ENCODE assay signal across 8 cellular contexts in the genomic region with DNA sequence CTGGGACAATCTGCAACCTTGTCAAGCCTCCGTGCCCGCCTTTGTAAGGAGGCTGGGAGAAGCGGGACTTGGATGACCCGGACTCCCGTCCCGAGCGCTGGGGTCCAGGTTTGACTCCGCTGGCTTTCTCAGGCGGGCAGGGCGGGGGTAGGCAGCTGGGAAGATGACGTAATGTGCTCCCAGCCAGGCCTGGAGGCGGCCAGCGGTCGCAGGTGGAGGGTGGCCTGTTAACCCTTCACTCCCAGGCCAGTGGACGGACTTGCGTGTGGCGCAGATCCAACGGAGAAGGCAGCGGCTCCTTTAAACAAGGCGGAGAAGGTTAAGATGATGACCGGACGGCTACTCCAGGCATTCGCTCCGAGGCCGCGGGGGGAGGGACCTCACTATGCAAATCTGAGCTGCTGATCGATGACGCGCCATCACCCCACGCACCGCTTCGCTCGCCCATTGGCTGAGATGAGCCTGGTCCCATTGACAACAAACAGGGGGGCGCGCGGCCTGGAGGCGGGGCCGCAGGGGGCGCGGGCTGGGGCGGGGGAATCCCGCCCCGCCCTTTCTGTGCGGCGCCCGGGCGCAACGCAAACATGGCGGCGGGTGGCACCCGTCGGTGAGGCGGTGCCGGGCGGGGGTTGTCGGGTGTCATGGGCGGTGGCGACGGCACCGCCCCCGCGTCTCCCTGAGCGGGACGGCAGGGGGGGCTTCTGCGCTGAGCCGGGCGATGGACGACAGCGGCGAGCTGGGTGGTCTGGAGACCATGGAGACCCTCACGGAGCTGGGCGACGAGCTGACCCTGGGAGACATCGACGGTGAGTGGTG. TPM values are rescaled to one million over a fixed set of nuclear protein-coding genes. Genes with fewer than 3 reads are reported as not detected.
DNase-seq lines count a peak whose midpoint lies in the region; TF ChIP-seq lines count a peak whose summit lies in the region.

A gene (plus strand): TSS at position 553 of the 816 bp plus-strand sequence. CDS start 166 bp downstream, at position 719.

- peak within 1 kb of the TSS; percentile 81 for H3K27ac ChIP-seq in subcutaneous abdominal adipose tissue (ENCODE audit: low read depth, low read length)

- H3K9ac ChIP-seq in subcutaneous abdominal adipose tissue (ENCODE audit: low read length in 5 of 5): peak within 1 kb of the TSS; percentile 48 to 84 (median 81)

- H3K4me3 ChIP-seq in neuron (ENCODE audit: low read length) (peak within 1 kb of the TSS; percentile 98), subcutaneous abdominal adipose tissue (ENCODE audit: low read depth in 1 of 5, low read length in 5 of 5) (peak within 1 kb of the TSS; percentile 61 to 77 (median 76))

- H3K9me3 ChIP-seq in neuron (ENCODE audit: low read length) (no peaks in the 10 kb centered on the region), subcutaneous abdominal adipose tissue (ENCODE audit: control insufficient read depth in 5 of 5, low read length in 5 of 5) (no peaks in the 10 kb centered on the region)

- peak; percentile 94 for DNase-seq in GM04503 (ENCODE audit: low read depth)
- DNase-seq in HEK293T (ENCODE audit: extremely low spot score): peak; percentile 96
- peak; percentile 99 for DNase-seq in MV-4-11 (lab: John Stamatoyannopoulos, UW)
- DNase-seq in SK-MEL-5 (ENCODE audit: low read depth, low spot score): peak; percentile 100
- DNase-seq in activated naive CD4-positive, alpha-beta T cell treated with Interleukin-2 at 50 U/mL for 16 hours: peak; percentile 99
- DNase-seq in foreskin melanocyte: peak; percentile 99

- in situ Hi-C loops in SK-MEL-5 (cut with HindIII; ENCODE audit: low pct_unique_long_range_greater_than_20kb, low sequenced_read_pairs): no loop called here

- H3K36me3 ChIP-seq in neuron (ENCODE audit: insufficient read depth, low read length) (peaks cover 22% of the 10 kb centered on the region), subcutaneous abdominal adipose tissue (ENCODE audit: control insufficient read depth in 5 of 5, insufficient read depth in 5 of 5, low read length in 5 of 5) (peaks cover 0 to 12% (median 11%) of the 10 kb centered on the region in 5 donors)

- CTCF ChIA-PET in HEK293T (lab: Yijun Ruan, JAX): interaction anchor here (0.6 to 1.4 kb wide), 3 partner anchors 25 to 108 kb away, joined by 3 to 6 read pairs (median 4); no protein-coding TSS in a partner anchor

- POLR2A ChIA-PET in HEK293T (lab: Yijun Ruan, JAX): interaction anchor here (0.7 to 3.5 kb wide), 20 partner anchors 9 to 451 kb away, joined by 3 to 35 read pairs (median 4); a partner anchor contains a TSS

- H3K27me3 ChIP-seq in neuron (ENCODE audit: insufficient read depth, low read length): no peaks in the 10 kb centered on the region
- H3K27me3 ChIP-seq in subcutaneous abdominal adipose tissue (ENCODE audit: control insufficient read depth in 5 of 5, insufficient read depth in 4 of 5, low read length in 5 of 5): no peaks in the 10 kb centered on the region

- H2AFZ ChIP-seq in neuron (ENCODE audit: low read depth, low read length): no peak within 1 kb of the TSS

- H3K4me1 ChIP-seq in neuron (ENCODE audit: insufficient read depth, low read length): peaks cover 11% of the 10 kb centered on the region
- H3K4me1 ChIP-seq in subcutaneous abdominal adipose tissue (ENCODE audit: control insufficient read depth in 5 of 5, insufficient read depth in 5 of 5, low read length in 5 of 5): peaks cover 0 to 29% (median 22%) of the 10 kb centered on the region in 5 donors

TF ChIP-seq in HEK293T, 16 proteins besides CTCF, POLR2A, EP300 and RAD21:
- no peak for TF ChIP-seq FOXM1 (IDR thresholded peaks at IDR 0.05; ENCODE audit: borderline replicate concordance)
- no peak for TF ChIP-seq ZNF384 (IDR thresholded peaks at IDR 0.05)
- TF ChIP-seq ARNT (IDR thresholded peaks at IDR 0.05): no peak
- no peak for TF ChIP-seq NFRKB (IDR thresholded peaks at IDR 0.05)
- TF ChIP-seq, protein P1, sequence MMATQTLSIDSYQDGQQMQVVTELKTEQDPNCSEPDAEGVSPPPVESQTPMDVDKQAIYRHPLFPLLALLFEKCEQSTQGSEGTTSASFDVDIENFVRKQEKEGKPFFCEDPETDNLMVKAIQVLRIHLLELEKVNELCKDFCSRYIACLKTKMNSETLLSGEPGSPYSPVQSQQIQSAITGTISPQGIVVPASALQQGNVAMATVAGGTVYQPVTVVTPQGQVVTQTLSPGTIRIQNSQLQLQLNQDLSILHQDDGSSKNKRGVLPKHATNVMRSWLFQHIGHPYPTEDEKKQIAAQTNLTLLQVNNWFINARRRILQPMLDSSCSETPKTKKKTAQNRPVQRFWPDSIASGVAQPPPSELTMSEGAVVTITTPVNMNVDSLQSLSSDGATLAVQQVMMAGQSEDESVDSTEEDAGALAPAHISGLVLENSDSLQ (IDR thresholded peaks at IDR 0.05): peak; percentile 22; the same call in 1 of the 2 replicates
- TF ChIP-seq ELF4 (IDR thresholded peaks at IDR 0.05): no peak
- no peak for TF ChIP-seq SUZ12 (IDR thresholded peaks at IDR 0.05)

RNA-seq across cellular contexts. Expression of the gene that starts here (rescaled TPM):
- 61.7 and 64.4 TPM in 2 replicates for total RNA-seq in SK-MEL-5 (2014; rRNA removed; shearing (Covaris generic))
- 153 and 200 TPM in 2 replicates for polyA plus RNA-seq in SK-MEL-5 (2015; cell fraction: cytosol; rRNA removed)
- polyA plus RNA-seq in SK-MEL-5 (2015; cell fraction: nucleus; rRNA removed): 112 and 131 TPM in 2 replicates

Comparison
In these comparisons a context has a peak if more than half of its experiments do, and no peak if none do; other contexts are left out.
1. Peak in every context shown above with its lines: DNase-seq, H3K4me3 ChIP-seq and H3K27ac ChIP-seq.